ENCODE assay signal across 15 cellular contexts in the genomic region with DNA sequence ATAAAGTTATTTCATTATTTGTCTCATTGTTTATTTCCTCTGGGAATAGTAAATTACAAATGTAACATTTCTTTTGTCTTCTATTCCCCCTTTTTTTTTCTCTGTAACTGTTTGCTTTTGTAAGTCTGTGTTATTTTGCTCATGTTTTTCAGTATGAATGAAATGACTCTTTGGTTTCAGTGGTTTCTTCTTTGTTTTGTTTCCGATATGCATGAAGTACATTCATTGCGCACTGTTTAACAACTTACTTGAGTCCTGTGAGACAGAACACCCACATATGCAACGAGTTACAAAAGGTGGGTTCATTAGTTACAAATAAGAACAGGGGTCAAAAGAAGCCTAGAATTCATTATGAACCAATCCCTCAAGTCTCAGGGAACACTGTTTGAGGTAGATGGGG.
A peak's percentile ranks its signal among the peaks of the same experiment; 100 is the strongest.
DNase-seq lines count a peak whose midpoint lies in the region; ATAC-seq and TF ChIP-seq lines count a peak whose summit lies in the region.
"Had no signal": no experiment of that assay in that cellular context is flagged by ENCODE, and none has a peak within 500 bp of the region (broad histone marks: within the 10 kb centered on the region; RNA-seq: fewer than 3 reads in every experiment).

No MANE protein-coding gene starts in this region.

- H3K4me3 Mint-ChIP-seq in neural crest cell: no peak overlapping the region
- no peak overlapping the region for H3K4me3 Mint-ChIP-seq in activated CD4-positive, alpha-beta T cell treated with anti-CD3 and anti-CD28 coated beads, Interleukin-2, amount 10 ng/mL, durations not matched to agents 7 days and 5 days
- no peak overlapping the region for H3K4me3 Mint-ChIP-seq in progenitor cell of endocrine pancreas (ENCODE audit: low read depth)
- H3K4me3 Mint-ChIP-seq: CD8-positive, alpha-beta T cell; naive thymus-derived CD8-positive, alpha-beta T cell had no signal

- no peaks in the 10 kb centered on the region for H3K4me1 ChIP-seq in gastrocnemius medialis
- H3K4me1 ChIP-seq: sigmoid colon had no signal

- in situ Hi-C loops in gastrocnemius medialis (cut with MboI; ENCODE audit: low sequenced_read_pairs in 4 of 4): no loop called here

- no peaks in the 10 kb centered on the region for H3K27me3 Mint-ChIP-seq in neural crest cell (ENCODE audit: low read depth)
- H3K27me3 Mint-ChIP-seq in activated CD4-positive, alpha-beta T cell treated with anti-CD3 and anti-CD28 coated beads, Interleukin-2, amount 10 ng/mL, durations not matched to agents 7 days and 5 days: peaks cover 3% of the 10 kb centered on the region
- no peaks in the 10 kb centered on the region for H3K27me3 Mint-ChIP-seq in progenitor cell of endocrine pancreas

- ATAC-seq in GM18907 (IDR thresholded peaks at IDR 0.05; ENCODE audit: unreplicated experiment): peak; percentile 84
- ATAC-seq in GM21717 (IDR thresholded peaks at IDR 0.05; ENCODE audit: unreplicated experiment): peak; percentile 100
- ATAC-seq in HG03066 (IDR thresholded peaks at IDR 0.05; ENCODE audit: low read depth, unreplicated experiment): peak; percentile 97
- ATAC-seq in gastrocnemius medialis: no peak
- ATAC-seq: CD8-positive, alpha-beta T cell; naive thymus-derived CD8-positive, alpha-beta T cell had no signal

- CTCF ChIA-PET in activated CD4-positive, alpha-beta T cell treated with anti-CD3 and anti-CD28 coated beads, Interleukin-2, amount 10 ng/mL, durations not matched to agents 7 days and 5 days (lab: Charles Lee): no interaction called here

- DNase-seq in neural crest cell (ENCODE audit: low read depth, low spot score) (no peak), gastrocnemius medialis (no peak), NCI-H1105 (lab: John Stamatoyannopoulos, UW) (no peak), progenitor cell of endocrine pancreas (ENCODE audit: low spot score, unreplicated experiment) (no peak)
- DNase-seq in activated CD4-positive, alpha-beta T cell treated with anti-CD3 and anti-CD28 coated beads, Interleukin-2, amount 10 ng/mL, durations not matched to agents 7 days and 5 days: no peak
- DNase-seq: CD8-positive, alpha-beta T cell; dorsolateral prefrontal cortex; naive thymus-derived CD8-positive, alpha-beta T cell; NCI-H526 treated with DMSO at 0.1 percent for 48 hours; SIG-M5; sigmoid colon had no signal

- intact Hi-C loops in gastrocnemius medialis (cut with DNase I; ENCODE audit: low total_unique reads): no loop called here

- H3K36me3 Mint-ChIP-seq in neural crest cell (ENCODE audit: low read depth) (no peaks in the 10 kb centered on the region), progenitor cell of endocrine pancreas (ENCODE audit: insufficient read depth) (peaks cover 1% of the 10 kb centered on the region)
- H3K36me3 Mint-ChIP-seq in activated CD4-positive, alpha-beta T cell treated with anti-CD3 and anti-CD28 coated beads, Interleukin-2, amount 10 ng/mL, durations not matched to agents 7 days and 5 days (ENCODE audit: low read depth): no peaks in the 10 kb centered on the region
- H3K36me3 Mint-ChIP-seq: CD8-positive, alpha-beta T cell; naive thymus-derived CD8-positive, alpha-beta T cell had no signal

- H3K9me3 Mint-ChIP-seq in neural crest cell (peaks cover 12% of the 10 kb centered on the region), progenitor cell of endocrine pancreas (ENCODE audit: low read depth) (peaks cover 36% of the 10 kb centered on the region)
- no peaks in the 10 kb centered on the region for H3K9me3 Mint-ChIP-seq in activated CD4-positive, alpha-beta T cell treated with anti-CD3 and anti-CD28 coated beads, Interleukin-2, amount 10 ng/mL, durations not matched to agents 7 days and 5 days

- TF ChIP-seq POLR2A in gastrocnemius medialis (IDR thresholded peaks at IDR 0.05): no peak

- H3K27ac Mint-ChIP-seq in neural crest cell (ENCODE audit: unreplicated experiment): peak overlapping the region; percentile 21
- no peak overlapping the region for H3K27ac Mint-ChIP-seq in activated CD4-positive, alpha-beta T cell treated with anti-CD3 and anti-CD28 coated beads, Interleukin-2, amount 10 ng/mL, durations not matched to agents 7 days and 5 days
- H3K27ac Mint-ChIP-seq in progenitor cell of endocrine pancreas: no peak overlapping the region
- H3K27ac Mint-ChIP-seq: CD8-positive, alpha-beta T cell; naive thymus-derived CD8-positive, alpha-beta T cell had no signal

- H3K27ac ChIP-seq in gastrocnemius medialis: no peak overlapping the region
- H3K27ac ChIP-seq: dorsolateral prefrontal cortex, sigmoid colon, thoracic aorta had no signal

- H3K36me3 ChIP-seq in gastrocnemius medialis: no peaks in the 10 kb centered on the region
- H3K36me3 ChIP-seq: sigmoid colon, thoracic aorta had no signal

- no peaks in the 10 kb centered on the region for H3K4me1 Mint-ChIP-seq in neural crest cell
- H3K4me1 Mint-ChIP-seq in activated CD4-positive, alpha-beta T cell treated with anti-CD3 and anti-CD28 coated beads, Interleukin-2, amount 10 ng/mL, durations not matched to agents 7 days and 5 days: no peaks in the 10 kb centered on the region
- peaks cover 13% of the 10 kb centered on the region for H3K4me1 Mint-ChIP-seq in progenitor cell of endocrine pancreas (ENCODE audit: low read depth)
- H3K4me1 Mint-ChIP-seq: naive thymus-derived CD8-positive, alpha-beta T cell had no signal

- TF ChIP-seq CTCF in neural crest cell (conservative IDR thresholded peaks at IDR 0.05) (no peak), gastrocnemius medialis (IDR thresholded peaks at IDR 0.05 in 4 of 5, conservative IDR thresholded peaks at IDR 0.05 in 1 of 5) (no peak), progenitor cell of endocrine pancreas (IDR thresholded peaks at IDR 0.05; ENCODE audit: unreplicated experiment) (no peak)

- POLR2A ChIA-PET in activated CD4-positive, alpha-beta T cell treated with anti-CD3 and anti-CD28 coated beads, Interleukin-2, amount 10 ng/mL, durations not matched to agents 7 days and 5 days (lab: Charles Lee): no interaction called here

- no peak overlapping the region for H3K4me3 ChIP-seq in gastrocnemius medialis
- H3K4me3 ChIP-seq: dorsolateral prefrontal cortex, sigmoid colon, thoracic aorta had no signal

- no peaks in the 10 kb centered on the region for H3K9me3 ChIP-seq in gastrocnemius medialis
- H3K9me3 ChIP-seq: sigmoid colon had no signal

- no peaks in the 10 kb centered on the region for H3K27me3 ChIP-seq in gastrocnemius medialis
- H3K27me3 ChIP-seq: dorsolateral prefrontal cortex, sigmoid colon had no signal

Comparison
In these comparisons a context has a peak if more than half of its experiments do, and no peak if none do; other contexts are left out.
1. ATAC-seq: peak in GM18907 (single experiment), GM21717 (single experiment) and HG03066 (single experiment); none in gastrocnemius medialis (0 of 2).